9 cellular contexts compared by ENCODE assay signal in the genomic region with DNA sequence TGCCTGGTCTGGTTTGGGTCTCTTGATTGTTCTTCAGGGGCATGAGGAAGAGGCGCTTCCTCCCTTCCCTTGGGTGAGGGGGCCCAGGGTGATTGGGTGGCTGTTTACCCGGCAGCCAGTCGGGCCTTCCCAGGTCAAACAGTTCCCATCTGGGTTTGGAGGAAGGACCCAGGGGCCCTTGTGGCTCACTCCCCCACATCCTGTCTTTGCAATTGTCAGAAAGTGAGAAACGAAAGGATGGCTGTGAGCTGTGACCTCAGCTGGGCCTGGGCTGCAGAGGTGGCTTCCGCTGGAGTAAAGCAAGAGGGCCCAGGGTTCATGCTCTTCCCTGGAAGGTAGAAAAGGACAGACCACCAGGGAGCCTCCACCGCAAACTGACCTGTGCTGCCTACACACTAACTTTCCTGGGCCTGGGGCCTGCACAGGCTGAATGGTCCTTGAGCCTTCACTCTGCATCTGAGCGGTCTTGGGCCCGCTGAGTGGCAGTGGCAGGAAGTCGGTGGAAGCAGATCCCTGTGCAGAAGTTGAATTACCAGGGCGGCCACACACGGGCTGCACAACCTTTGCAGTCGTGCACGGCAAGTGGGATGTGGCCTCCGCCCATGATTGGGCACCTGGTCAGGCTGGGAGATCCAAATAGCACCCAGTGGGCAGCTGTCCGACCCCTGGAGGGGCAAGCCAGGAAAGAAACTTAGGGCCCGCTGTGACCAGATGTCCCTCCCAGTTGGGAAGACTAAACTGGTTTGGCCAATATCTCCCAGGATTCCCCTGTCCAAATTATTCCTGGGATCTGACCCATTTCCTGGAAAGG. TPM values are rescaled to one million over a fixed set of nuclear protein-coding genes. Genes with fewer than 3 reads are reported as not detected.
DNase-seq lines count a peak whose midpoint lies in the region; ATAC-seq, FAIRE-seq and TF ChIP-seq lines count a peak whose summit lies in the region.
"Had no signal": no experiment of that assay in that cellular context is flagged by ENCODE, and none has a peak within 500 bp of the region (broad histone marks: within the 10 kb centered on the region; RNA-seq: fewer than 3 reads in every experiment).

No MANE protein-coding gene starts in this region.

- FAIRE-seq in H1 (lab: Jason Lieb, UNC): no peak

- peaks cover 21 to 53% (median 42%) of the 10 kb centered on the region in 4 experiments for H3K36me3 ChIP-seq in H1 (ENCODE audit: control insufficient read depth in 2 of 4, insufficient read depth in 4 of 4, low read length in 3 of 4)

- H2AFZ ChIP-seq in H1 (ENCODE audit: low read length): no peak overlapping the region

- H3K27ac ChIP-seq in H1 (ENCODE audit: low read depth, low read length): peak overlapping the region; percentile 41; the same call in 1 of the 2 replicates

- TF ChIP-seq POLR2A in H1 (IDR thresholded peaks at IDR 0.05; ENCODE audit: control extremely low read depth in 1 of 2, low read depth in 2 of 2, low read length in 2 of 2): peak in 1 of 2 experiments; percentile 88; a peak in 2 of 3 replicates
- no peak for TF ChIP-seq POLR2A in lower leg skin (IDR thresholded peaks at IDR 0.05)

- H2BK12ac ChIP-seq in H1 (ENCODE audit: low read depth, low read length): no peak overlapping the region

- TF ChIP-seq CTCF in H1 (IDR thresholded peaks at IDR 0.05; ENCODE audit: control extremely low read depth in 1 of 3, insufficient read depth in 1 of 3, low read depth in 1 of 3, low read length in 3 of 3): no peak
- no peak for TF ChIP-seq CTCF in lower leg skin (IDR thresholded peaks at IDR 0.05)

- 86% methylated on average over 15 of the region's 16 CpGs; no CpG with 5 or more reads in 1 of the 2 experiments for WGBS in H1 (ENCODE audit: extremely low coverage in 1 of 2, insufficient coverage in 1 of 2, insufficient read length in 1 of 2, insufficient replicate concordance in 2 of 2, low coverage in 1 of 2, low lambda C conversion rate in 2 of 2, missing lambda C conversion rate in 1 of 2), 2 experiments
- 72 to 78% methylated on average over 15 to 16 of the region's 16 CpGs for WGBS in lower leg skin, 2 donors

- POLR2A ChIA-PET in H1 (lab: Charles Lee; ENCODE audit: partially characterized antibody): interaction anchor here (0.8 to 13.9 kb wide), 17 partner anchors 7 to 92 kb away, joined by 4 to 298 read pairs (median 18); a partner anchor contains a TSS

- CTCF ChIA-PET in H1 (lab: Charles Lee; ENCODE audit: partially characterized antibody): interaction anchor here (0.9 to 5.0 kb wide), 14 partner anchors 8 to 213 kb away, joined by 3 to 37 read pairs (median 10); a partner anchor contains a TSS

- no peaks in the 10 kb centered on the region for H3K23me2 ChIP-seq in H1 (ENCODE audit: low read depth, low read length)

- H3K4me3 ChIP-seq in H1 (ENCODE audit: extremely low read depth in 1 of 4, insufficient read depth in 2 of 4, low read depth in 3 of 4, low read length in 4 of 4) (no peak overlapping the region), lower leg skin (ENCODE audit: low read depth, poor library complexity, severe bottlenecking) (no peak overlapping the region)

- H3K23ac ChIP-seq in H1 (ENCODE audit: insufficient read length): no peak overlapping the region

- peak overlapping the region; percentile 86; the same call in 1 of the 2 replicates for H4K8ac ChIP-seq in H1 (ENCODE audit: extremely low read depth, insufficient read depth, low read length)

- intact Hi-C loops in lower leg skin (cut with DNase I; ENCODE audit: low total_unique reads): loop anchor here (5.0 kb wide), 1 partner anchor 76 kb away; no protein-coding TSS in a partner anchor

- H2BK120ac ChIP-seq in H1 (replicated peaks; ENCODE audit: low read depth, low read length): no peak overlapping the region

- no peak overlapping the region for H3K56ac ChIP-seq in H1 (replicated peaks; ENCODE audit: insufficient read length, low read depth, low read length)

- no peaks in the 10 kb centered on the region for H3K27me3 ChIP-seq in H1 (replicated peaks in 1 of 4; ENCODE audit: control insufficient read depth in 3 of 4, extremely low read depth in 1 of 4, insufficient read depth in 3 of 4, low read length in 3 of 4)

- H3K14ac ChIP-seq in H1 (ENCODE audit: insufficient read length): no peak overlapping the region

- H3K18ac ChIP-seq in H1 (ENCODE audit: extremely low read depth, low read length): no peak overlapping the region

- H3K4me2 ChIP-seq in H1 (ENCODE audit: insufficient read depth in 1 of 2, low read depth in 2 of 2, low read length in 2 of 2): no peak overlapping the region

- H2BK20ac ChIP-seq in H1 (ENCODE audit: low read length): no peak overlapping the region

- H4K91ac ChIP-seq in H1 (replicated peaks; ENCODE audit: insufficient read length, low read length): no peak overlapping the region

- H3K4me1 ChIP-seq in H1 (replicated peaks in 1 of 4; ENCODE audit: control insufficient read depth in 3 of 4, insufficient read depth in 4 of 4, low read length in 3 of 4): peaks cover 0 to 1% (median 0%) of the 10 kb centered on the region in 4 experiments; a peak in 3 of 7 replicates

- H2AK5ac ChIP-seq in H1 (ENCODE audit: low read depth, low read length): no peak overlapping the region

- H2BK5ac ChIP-seq in H1 (ENCODE audit: low read depth, low read length): no peak overlapping the region

- no peak overlapping the region for H3K4ac ChIP-seq in H1 (replicated peaks; ENCODE audit: insufficient read length, low read depth, low read length)

- TF ChIP-seq RAD21 in H1 (IDR thresholded peaks at IDR 0.05 in 1 of 2, conservative IDR thresholded peaks at IDR 0.05 in 1 of 2; ENCODE audit: low read depth in 2 of 2, low read length in 2 of 2): no peak

- H3K79me2 ChIP-seq in H1 (ENCODE audit: control insufficient read depth in 1 of 2, insufficient read depth in 2 of 2, low read length in 2 of 2): peaks cover 0 to 15% of the 10 kb centered on the region in 2 experiments; a peak in 1 of 4 replicates

- peaks cover 5% of the 10 kb centered on the region for H3K79me1 ChIP-seq in H1 (ENCODE audit: low read depth, low read length)

- H4K5ac ChIP-seq in H1 (ENCODE audit: insufficient read length, low read depth, low read length): no peak overlapping the region

- no peak overlapping the region for H3K9ac ChIP-seq in H1 (replicated peaks in 1 of 4; ENCODE audit: extremely low read depth in 1 of 4, low read depth in 3 of 4, low read length in 3 of 4)

- peaks cover 23 to 32% of the 10 kb centered on the region in 2 experiments for H4K20me1 ChIP-seq in H1 (replicated peaks in 1 of 2; ENCODE audit: control insufficient read depth in 1 of 2, insufficient read depth in 2 of 2, low read length in 2 of 2)

- DNase-seq in T-helper 2 cell (peak in 4 of 5 experiments; percentile 39 to 92 (median 66)), H1 (ENCODE audit: low read depth in 1 of 2, low spot score in 2 of 2) (no peak), middle frontal gyrus (ENCODE audit: extremely low spot score, low spot score) (no peak), lower leg skin (ENCODE audit: low spot score in 2 of 2) (no peak)
- peak in 2 of 3 donors; percentile 62 to 63 for DNase-seq in stimulated activated CD4-positive, alpha-beta T cell treated with anti-CD3 and anti-CD28 coated beads, TNF-alpha, amount 100 ng/mL, for 48 hours (ENCODE audit: low read depth in 3 of 3)

- ATAC-seq in GM18870 (IDR thresholded peaks at IDR 0.05; ENCODE audit: unreplicated experiment): peak; percentile 33
- ATAC-seq in HG03039 (IDR thresholded peaks at IDR 0.05; ENCODE audit: unreplicated experiment): peak; percentile 36
- no peak for ATAC-seq in GM19455 (IDR thresholded peaks at IDR 0.05; ENCODE audit: unreplicated experiment)

- H3K9me3 ChIP-seq in H1 (ENCODE audit: insufficient read depth in 2 of 2, low read depth in 1 of 2, low read length in 1 of 2): no peaks in the 10 kb centered on the region

- H2BK15ac ChIP-seq in H1 (ENCODE audit: low read length): no peak overlapping the region

- no peak for TF ChIP-seq EP300 in H1 (IDR thresholded peaks at IDR 0.05; ENCODE audit: borderline replicate concordance in 1 of 2, low read depth in 2 of 2, low read length in 2 of 2)

RNA-seq across cellular contexts. Expression of a gene that starts 5.3 kb away (rescaled TPM):
- total RNA-seq in H1 (2021; fragmentation: NEBNext Ultra II Directional; extraction: Animal tissue kit (Norgen Biotek cat#: 25700)): 0.54 TPM in 1 of 2 replicates, not detected in the other
- polyA plus RNA-seq in H1 (2011; rRNA removed): 0.77 and 0.83 TPM in 2 replicates
- 0.49 TPM for polyA plus RNA-seq in H1 (2011; cell fraction: cytosol; rRNA removed)
- 0.91 TPM for polyA plus RNA-seq in H1 (2011; cell fraction: nucleus; rRNA removed)
- polyA plus RNA-seq in H1 (2012, experiment 1 of 2): 0.28 to 1.0 TPM (median 0.52 TPM) in 3 of 4 replicates, not detected in the other
- 0.55 TPM for polyA plus RNA-seq in H1 (2012, experiment 2 of 2)
- 0.59 TPM for polyA plus RNA-seq in H1 (2013, experiment 1 of 2)
- polyA plus RNA-seq in H1 (2013, experiment 2 of 2): 0.68 TPM
- polyA minus RNA-seq in H1 (2011; rRNA and poly(A)+ RNA removed): not detected in 2 replicates
- not detected for polyA minus RNA-seq in H1 (2011; cell fraction: cytosol; rRNA and poly(A)+ RNA removed)
- not detected for polyA minus RNA-seq in H1 (2011; cell fraction: nucleus; rRNA and poly(A)+ RNA removed)
- total RNA-seq in lower leg skin: under 1 TPM in 1 of 4 donors, not detected in 3; 0.81 TPM

RNA-seq across cellular contexts. Expression of a gene that starts 11.2 kb away (rescaled TPM):
- 49.0 and 54.6 TPM in 2 replicates for total RNA-seq in H1 (2021; fragmentation: NEBNext Ultra II Directional; extraction: Animal tissue kit (Norgen Biotek cat#: 25700))
- polyA plus RNA-seq in H1 (2011; rRNA removed): 23.0 and 41.1 TPM in 2 replicates
- 35.9 TPM for polyA plus RNA-seq in H1 (2011; cell fraction: cytosol; rRNA removed)
- polyA plus RNA-seq in H1 (2011; cell fraction: nucleus; rRNA removed): 95.3 TPM
- polyA plus RNA-seq in H1 (2012, experiment 1 of 2): 38.4 to 51.0 TPM (median 48.8 TPM) in 4 replicates
- 35.5 TPM for polyA plus RNA-seq in H1 (2012, experiment 2 of 2)
- polyA plus RNA-seq in H1 (2013, experiment 1 of 2): 49.6 TPM
- 44.9 TPM for polyA plus RNA-seq in H1 (2013, experiment 2 of 2)
- 9.4 and 11.0 TPM in 2 replicates for polyA minus RNA-seq in H1 (2011; rRNA and poly(A)+ RNA removed)
- polyA minus RNA-seq in H1 (2011; cell fraction: cytosol; rRNA and poly(A)+ RNA removed): 25.5 TPM
- polyA minus RNA-seq in H1 (2011; cell fraction: nucleus; rRNA and poly(A)+ RNA removed): 34.6 TPM
- 10 to 100 TPM; 56.9 to 94.3 (median 68.7) TPM for total RNA-seq in lower leg skin

RNA-seq across cellular contexts. Expression of a gene that starts 11.7 kb away (rescaled TPM):
- total RNA-seq in H1 (2021; fragmentation: NEBNext Ultra II Directional; extraction: Animal tissue kit (Norgen Biotek cat#: 25700)): 2,817 and 2,831 TPM in 2 replicates
- polyA plus RNA-seq in H1 (2011; rRNA removed): 5,751 and 9,112 TPM in 2 replicates
- polyA plus RNA-seq in H1 (2011; cell fraction: cytosol; rRNA removed): 5,170 TPM
- polyA plus RNA-seq in H1 (2011; cell fraction: nucleus; rRNA removed): 1,732 TPM
- 3,684 to 5,048 TPM (median 4,659 TPM) in 4 replicates for polyA plus RNA-seq in H1 (2012, experiment 1 of 2)
- polyA plus RNA-seq in H1 (2012, experiment 2 of 2): 6,526 TPM
- polyA plus RNA-seq in H1 (2013, experiment 1 of 2): 3,247 TPM
- 3,131 TPM for polyA plus RNA-seq in H1 (2013, experiment 2 of 2)
- polyA minus RNA-seq in H1 (2011; rRNA and poly(A)+ RNA removed): 334 and 573 TPM in 2 replicates
- polyA minus RNA-seq in H1 (2011; cell fraction: cytosol; rRNA and poly(A)+ RNA removed): 1,472 TPM
- polyA minus RNA-seq in H1 (2011; cell fraction: nucleus; rRNA and poly(A)+ RNA removed): 675 TPM
- total RNA-seq in lower leg skin: 1,000 to 10,000 TPM; 1,327 to 3,048 (median 2,121) TPM

RNA-seq across cellular contexts. Expression of a gene that starts 26.9 kb away (rescaled TPM):
- total RNA-seq in H1 (2021; fragmentation: NEBNext Ultra II Directional; extraction: Animal tissue kit (Norgen Biotek cat#: 25700)): not detected in 2 replicates
- polyA plus RNA-seq in H1 (2011; rRNA removed): not detected in 2 replicates
- polyA plus RNA-seq in H1 (2011; cell fraction: cytosol; rRNA removed): not detected
- not detected for polyA plus RNA-seq in H1 (2011; cell fraction: nucleus; rRNA removed)
- polyA plus RNA-seq in H1 (2012, experiment 1 of 2): not detected in 4 replicates
- not detected for polyA plus RNA-seq in H1 (2012, experiment 2 of 2)
- 0.04 TPM for polyA plus RNA-seq in H1 (2013, experiment 1 of 2)
- not detected for polyA plus RNA-seq in H1 (2013, experiment 2 of 2)
- polyA minus RNA-seq in H1 (2011; rRNA and poly(A)+ RNA removed): not detected in 2 replicates
- polyA minus RNA-seq in H1 (2011; cell fraction: cytosol; rRNA and poly(A)+ RNA removed): not detected
- polyA minus RNA-seq in H1 (2011; cell fraction: nucleus; rRNA and poly(A)+ RNA removed): not detected
- not detected for total RNA-seq in lower leg skin
- total RNA-seq: T-helper 1 cell treated with Interleukin-12 subunit alpha and Interleukin-12 subunit beta and Interleukin-4 antibody, amounts not matched to agents 30 ng/mL and 1 ng/mL, for 36 hours had no signal

RNA-seq across cellular contexts. Expression of a gene that starts 27.3 kb away (rescaled TPM):
- total RNA-seq in H1 (2021; fragmentation: NEBNext Ultra II Directional; extraction: Animal tissue kit (Norgen Biotek cat#: 25700)): not detected in 2 replicates
- 0.06 TPM in 1 of 2 replicates, not detected in the other for polyA plus RNA-seq in H1 (2011; rRNA removed)
- not detected for polyA plus RNA-seq in H1 (2011; cell fraction: cytosol; rRNA removed)
- not detected for polyA plus RNA-seq in H1 (2011; cell fraction: nucleus; rRNA removed)
- polyA plus RNA-seq in H1 (2012, experiment 1 of 2): not detected in 4 replicates
- polyA plus RNA-seq in H1 (2012, experiment 2 of 2): not detected
- not detected for polyA plus RNA-seq in H1 (2013, experiment 1 of 2)
- not detected for polyA plus RNA-seq in H1 (2013, experiment 2 of 2)
- polyA minus RNA-seq in H1 (2011; rRNA and poly(A)+ RNA removed): not detected in 2 replicates
- polyA minus RNA-seq in H1 (2011; cell fraction: cytosol; rRNA and poly(A)+ RNA removed): not detected
- polyA minus RNA-seq in H1 (2011; cell fraction: nucleus; rRNA and poly(A)+ RNA removed): not detected
- total RNA-seq in lower leg skin: not detected
- total RNA-seq: T-helper 1 cell treated with Interleukin-12 subunit alpha and Interleukin-12 subunit beta and Interleukin-4 antibody, amounts not matched to agents 30 ng/mL and 1 ng/mL, for 36 hours had no signal

Comparison
In these comparisons a context has a peak if more than half of its experiments do, and no peak if none do; other contexts are left out.
1. DNase-seq: peak in T-helper 2 cell (4 of 5) and stimulated activated CD4-positive, alpha-beta T cell treated with anti-CD3 and anti-CD28 coated beads, TNF-alpha, amount 100 ng/mL, for 48 hours (2 of 3); none in H1 (0 of 2), middle frontal gyrus (single experiment) and lower leg skin (0 of 2).